Comparison of ENCODE assay signal across 15 cellular contexts in the genomic region with DNA sequence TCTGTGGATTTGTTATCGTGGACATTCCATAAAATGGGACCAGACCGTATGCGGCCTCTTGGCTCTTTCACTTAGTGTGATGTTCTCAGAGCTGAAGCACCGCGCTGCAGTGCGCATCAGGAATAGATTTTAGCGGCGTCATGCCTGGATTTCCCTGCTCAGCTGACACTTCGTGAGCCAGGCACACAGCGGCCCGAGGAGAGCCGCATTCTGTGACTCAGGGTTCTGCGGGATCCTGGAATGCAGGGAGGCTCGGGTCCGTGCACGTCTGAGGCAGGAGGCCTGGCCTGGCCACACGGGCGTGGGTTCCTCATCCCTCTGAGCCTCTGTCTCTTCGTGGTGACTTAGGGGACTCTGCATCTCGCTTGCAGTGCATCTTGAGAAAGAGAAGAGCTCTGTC.
"Had no signal": no experiment of that assay in that cellular context is flagged by ENCODE, and none has a peak within 500 bp of the region (broad histone marks: within the 10 kb centered on the region; RNA-seq: fewer than 3 reads in every experiment).

No MANE protein-coding gene starts in this region.

- H3K9me3 ChIP-seq: ascending aorta, esophagus squamous epithelium, pancreas, tibial artery, vagina had no signal

- H3K4me1 ChIP-seq: ascending aorta, neural progenitor cell, pancreas, tibial artery had no signal

- FAIRE-seq: colon, pancreas, small intestine had no signal

- H3K4me2 ChIP-seq: neural progenitor cell had no signal

- H3K9ac ChIP-seq: neural progenitor cell had no signal

- H3K27me3 ChIP-seq: ascending aorta, neural progenitor cell, pancreas, vagina had no signal

- DNase-seq: activated CD8-positive, alpha-beta memory T cell treated with anti-CD3 and anti-CD28 coated beads, Interleukin-2, amount 50 U/mL, for 4 hours; activated CD8-positive, alpha-beta T cell treated with anti-CD3 and anti-CD28 coated beads for 36 hours; activated T-cell treated with anti-CD3 and anti-CD28 coated beads, Interleukin-2, amount 50 U/mL, for 72 hours; esophagus squamous epithelium; mesendoderm; pancreas; small intestine; T1000; tibial artery had no signal

- H2AFZ ChIP-seq: neural progenitor cell had no signal

- ATAC-seq: activated CD8-positive, alpha-beta T cell treated with anti-CD3 and anti-CD28 coated beads for 36 hours; activated T-cell treated with anti-CD3 and anti-CD28 coated beads, Interleukin-2, amount 50 U/mL, for 72 hours; pancreas; stimulated activated effector memory CD8-positive, alpha-beta T cell treated with anti-CD3 and anti-CD28 coated beads, Interleukin-12 subunit alpha, Interleukin-12 subunit beta, amount 100 ng/mL, for 72 hours had no signal

- H3K4me3 ChIP-seq: ascending aorta, esophagus squamous epithelium, neural progenitor cell, pancreas, tibial artery, vagina had no signal

- H3K27ac ChIP-seq: ascending aorta, esophagus squamous epithelium, neural progenitor cell, pancreas, tibial artery, vagina, VCaP had no signal

- H3K36me3 ChIP-seq: ascending aorta, esophagus squamous epithelium, neural progenitor cell, pancreas, tibial artery, vagina had no signal
